8 cellular contexts compared by ENCODE assay signal in genomic region chr2:199458017-199458805, GRCh38. TPM values are rescaled to one million over a fixed set of nuclear protein-coding genes. Genes with fewer than 3 reads are reported as not detected.
A peak's percentile ranks its signal among the peaks of the same experiment; 100 is the strongest.
DNase-seq lines count a peak whose midpoint lies in the region; ATAC-seq, FAIRE-seq and TF ChIP-seq lines count a peak whose summit lies in the region.

No MANE protein-coding gene starts in this region.

- TF ChIP-seq POLR2A in A549 (IDR thresholded peaks at IDR 0.05; ENCODE audit: low read length), result peak; percentile 76

- CTCF ChIA-PET in A549 (lab: Yijun Ruan, JAX), result interaction anchor here (1.3 kb wide), 1 partner anchor 13 kb away, joined by 4 read pairs; no protein-coding TSS in a partner anchor

- no peaks in the 10 kb centered on the region for H3K36me3 ChIP-seq in lung (ENCODE audit: control insufficient read depth in 2 of 2, insufficient read depth in 2 of 2, low read length in 2 of 2)

- no peak for TF ChIP-seq EP300 in A549 (IDR thresholded peaks at IDR 0.05)

- POLR2A ChIA-PET in A549 (lab: Yijun Ruan, JAX), result interaction anchor here (0.8 to 3.0 kb wide), 3 partner anchors 13 to 26 kb away, joined by 4 to 15 read pairs (median 4); no protein-coding TSS in a partner anchor

- FAIRE-seq in A549 (lab: Jason Lieb, UNC), result no peak

- peak overlapping the region; percentile 99 for H3K4me2 ChIP-seq in A549

- DNase-seq in A549 (ENCODE audit: low read depth in 1 of 2, low spot score in 1 of 2), result peak; percentile 28 to 71
- DNase-seq in GM12865 (ENCODE audit: low read depth), result peak; percentile 57
- peak; percentile 74 for DNase-seq in RPMI7951 (ENCODE audit: low read depth)
- no peak for DNase-seq in lung (ENCODE audit: low spot score)
- DNase-seq in ureter (ENCODE audit: low spot score), result peak; percentile 42
- no peak for DNase-seq in NCI-H226

- peak overlapping the region; percentile 83 for H3K4me3 ChIP-seq in A549
- H3K4me3 ChIP-seq in GM12865 (ENCODE audit: low read depth, low read length), result peak overlapping the region; percentile 96
- H3K4me3 ChIP-seq in lung, result peak overlapping the region; percentile 94

- TF ChIP-seq RAD21 in A549 (conservative IDR thresholded peaks at IDR 0.05 in 1 of 2, IDR thresholded peaks at IDR 0.05 in 1 of 2), result no peak

- H3K4me1 ChIP-seq in A549 (peaks cover 17% of the 10 kb centered on the region), lung (ENCODE audit: control insufficient read depth in 2 of 2, insufficient read depth in 2 of 2, low read length in 2 of 2) (peaks cover 7 to 25% of the 10 kb centered on the region in 2 donors)

- TF ChIP-seq CTCF in A549 (IDR thresholded peaks at IDR 0.05), result no peak
- TF ChIP-seq CTCF in GM12865 (IDR thresholded peaks at IDR 0.05; ENCODE audit: insufficient read depth, low read depth, low read length, missing control alignments), result no peak
- TF ChIP-seq CTCF in lung (IDR thresholded peaks at IDR 0.05; ENCODE audit: control extremely low read depth, extremely low read depth), result no peak

- ATAC-seq in A549, result peak; percentile 21 to 41
- peak; percentile 20 for ATAC-seq in HG03175 (IDR thresholded peaks at IDR 0.05; ENCODE audit: unreplicated experiment)
- ATAC-seq in lung (ENCODE audit: insufficient read depth, low FRiP score), result peak; percentile 5

- 1% methylated on average over 30 of the region's 75 CpGs for WGBS in A549 (ENCODE audit: missing lambda C conversion rate)
- 0 to 1% methylated on average over 59 to 75 of the region's 75 CpGs for WGBS in lung, 2 donors

- H3K9me3 ChIP-seq in A549, result no peaks in the 10 kb centered on the region
- H3K9me3 ChIP-seq in lung (ENCODE audit: control insufficient read depth in 2 of 2, insufficient read depth in 1 of 2, low read length in 1 of 2), result peaks cover 0 to 7% of the 10 kb centered on the region in 2 donors

- H3K27ac ChIP-seq in A549, result peak overlapping the region; percentile 97 to 98
- peak overlapping the region; percentile 29 for H3K27ac ChIP-seq in cingulate gyrus (ENCODE audit: low read depth, low read length)
- H3K27ac ChIP-seq in lung (ENCODE audit: low read depth in 1 of 2, low read length in 1 of 2), result no peak overlapping the region

- peaks cover 8% of the 10 kb centered on the region for H3K27me3 ChIP-seq in lung (ENCODE audit: control insufficient read depth, insufficient read depth)

TF ChIP-seq in A549, 52 proteins besides CTCF, POLR2A, EP300 and RAD21:
- no peak for TF ChIP-seq RNF2 (IDR thresholded peaks at IDR 0.05; ENCODE audit: borderline replicate concordance, low read depth)
- TF ChIP-seq ZC3H11A (IDR thresholded peaks at IDR 0.05), result no peak
- no peak for TF ChIP-seq TP53 (CRISPR knock-in tag; IDR thresholded peaks at IDR 0.05)
- peak; percentile 32; the same call in 1 of the 2 replicates for TF ChIP-seq E2F6 (IDR thresholded peaks at IDR 0.05; ENCODE audit: borderline replicate concordance, low read depth)
- peak; percentile 48; the same call in 1 of the 3 replicates for TF ChIP-seq BCL3 (IDR thresholded peaks at IDR 0.05)

RNA-seq across cellular contexts. Expression of gene SATB2, which starts 0.5 kb away (rescaled TPM):
- polyA plus RNA-seq in A549 (2011; rRNA removed), result 3.4 and 4.0 TPM in 2 replicates
- 2.2 TPM in 2 replicates for polyA plus RNA-seq in A549 (2012; cell fraction: cytosol; rRNA removed)
- polyA plus RNA-seq in A549 (2012; cell fraction: nucleus; rRNA removed), result 6.4 and 7.4 TPM in 2 replicates
- polyA plus RNA-seq in A549 (2017; fragmentation: RNase III; extraction: RNeasy Plus Mini Kit Qiagen cat#74134 plus additional on column Dnase treatment), result 1.6 to 2.3 TPM (median 1.9 TPM) in 3 replicates
- polyA minus RNA-seq in A549 (2011; rRNA and poly(A)+ RNA removed), result 15.0 and 16.5 TPM in 2 replicates
- total RNA-seq in RPMI7951 (2014; rRNA removed; shearing (Covaris generic)), result 10.9 and 11.8 TPM in 2 replicates
- 1 to 10 TPM; 2.9 to 3.7 TPM for total RNA-seq in lung
- under 1 TPM; 0.47 to 0.75 TPM for polyA plus RNA-seq in lung
- total RNA-seq in ureter, result 2.7 TPM

Comparison
In these comparisons a context has a peak if more than half of its experiments do, and no peak if none do; other contexts are left out.
1. DNase-seq: peak in A549 (2 of 2), GM12865 (single experiment), RPMI7951 (single experiment) and ureter (single experiment); none in lung (single experiment) and NCI-H226 (single experiment).
2. H3K27ac ChIP-seq: peak in A549 (2 of 2) and cingulate gyrus (single experiment); none in lung (0 of 2).
3. Peak in every context shown above with its lines, with median percentiles within 50 percentile points of each other: ATAC-seq and H3K4me3 ChIP-seq.